Comparison of ENCODE assay signal across 37 cellular contexts in genomic region chr1:114707604-114708003, GRCh38. TPM values are rescaled to one million over a fixed set of nuclear protein-coding genes. Genes with fewer than 3 reads are reported as not detected.
"Had no signal": no experiment of that assay in that cellular context is flagged by ENCODE, and none has a peak within 500 bp of the region (broad histone marks: within the 10 kb centered on the region; RNA-seq: fewer than 3 reads in every experiment).

No MANE protein-coding gene starts in this region.

- H3K9me3 Mint-ChIP-seq: activated B cell treated with CpG ODN at 0.5 μM for 24 hours; activated CD8-positive, alpha-beta T cell treated with anti-CD3 and anti-CD28 coated beads for 36 hours; activated naive CD4-positive, alpha-beta T cell treated with anti-CD3 and anti-CD28 coated beads, Interleukin-2, amount 50 U/mL, for 24 hours; activated T-helper 17 cell treated with anti-CD3 and anti-CD28 coated beads, Interleukin-2, amount 50 U/mL, for 72 hours; brain; IgD-negative memory B cell; T-cell had no signal

- H3K27ac ChIP-seq: RWPE1, VCaP had no signal

- ATAC-seq: activated CD8-positive, alpha-beta T cell treated with anti-CD3 and anti-CD28 coated beads for 36 hours; activated T-helper 17 cell treated with anti-CD3 and anti-CD28 coated beads, Interleukin-2, amount 50 U/mL, for 72 hours; Right ventricle myocardium inferior; SK-N-SH treated with all-trans-retinoic acid at 6 μM for 48 hours; T-cell had no signal

- H3K4me1 Mint-ChIP-seq: activated T-helper 17 cell treated with anti-CD3 and anti-CD28 coated beads, Interleukin-2, amount 50 U/mL, for 72 hours; brain; T-cell had no signal

- H3K27ac Mint-ChIP-seq: activated B cell treated with CpG ODN at 0.5 μM for 24 hours; activated CD8-positive, alpha-beta T cell treated with anti-CD3 and anti-CD28 coated beads for 36 hours; activated naive CD4-positive, alpha-beta T cell treated with anti-CD3 and anti-CD28 coated beads, Interleukin-2, amount 50 U/mL, for 24 hours; activated T-helper 17 cell treated with anti-CD3 and anti-CD28 coated beads, Interleukin-2, amount 50 U/mL, for 72 hours; brain; T-cell had no signal

- H3K4me3 Mint-ChIP-seq: activated B cell treated with CpG ODN at 0.5 μM for 24 hours; activated CD8-positive, alpha-beta T cell treated with anti-CD3 and anti-CD28 coated beads for 36 hours; activated naive CD4-positive, alpha-beta T cell treated with anti-CD3 and anti-CD28 coated beads, Interleukin-2, amount 50 U/mL, for 24 hours; activated T-helper 17 cell treated with anti-CD3 and anti-CD28 coated beads, Interleukin-2, amount 50 U/mL, for 72 hours; brain; IgD-negative memory B cell; T-cell had no signal

- DNase-seq: activated B cell treated with CpG ODN at 0.5 μM for 24 hours; activated CD4-positive, alpha-beta T cell treated with anti-CD3 and anti-CD28 coated beads for 1 hour; activated CD4-positive, alpha-beta T cell treated with anti-CD3 and anti-CD28 coated beads for 48 hours; activated CD4-positive, alpha-beta T cell treated with anti-CD3 and anti-CD28 coated beads, Interleukin-2, amount 50 U/mL, for 4 hours; activated CD8-positive, alpha-beta T cell treated with anti-CD3 and anti-CD28 coated beads for 36 hours; activated gamma-delta T cell; activated naive CD4-positive, alpha-beta T cell treated with Interleukin-2 at 50 U/mL for 16 hours; activated T-cell treated with anti-CD3 and anti-CD28 coated beads, Interleukin-2, amount 50 U/mL, for 1 hour; anterior cingulate cortex; caudate nucleus; KG1; NCI-H1092 treated with DMSO at 0.1 percent for 48 hours; NCI-H1417; NCI-H146; NCI-H187 treated with DMSO at 0.1 percent for 48 hours; NCI-H2081; NCI-H226; NCI-H446 treated with DMSO at 0.1 percent for 48 hours; NCI-H524; NCI-H69; NCI-H82; SIG-M5; T-cell; T-helper 2 cell; T-helper 9 cell had no signal

- H3K27me3 Mint-ChIP-seq: activated B cell treated with CpG ODN at 0.5 μM for 24 hours; activated CD8-positive, alpha-beta T cell treated with anti-CD3 and anti-CD28 coated beads for 36 hours; activated naive CD4-positive, alpha-beta T cell treated with anti-CD3 and anti-CD28 coated beads, Interleukin-2, amount 50 U/mL, for 24 hours; activated T-helper 17 cell treated with anti-CD3 and anti-CD28 coated beads, Interleukin-2, amount 50 U/mL, for 72 hours; brain; IgD-negative memory B cell; T-cell had no signal

RNA-seq across cellular contexts. Expression of gene AMPD1, which starts 12.3 kb away (rescaled TPM):
- total RNA-seq: activated B cell treated with CpG ODN at 0.5 μM for 24 hours; activated CD8-positive, alpha-beta memory T cell treated with anti-CD3 and anti-CD28 coated beads for 36 hours; activated CD8-positive, alpha-beta T cell treated with anti-CD3 and anti-CD28 coated beads for 36 hours; activated T-helper 17 cell treated with anti-CD3 and anti-CD28 coated beads, Interleukin-2, amount 50 U/mL, for 72 hours; bronchial epithelial cell; cerebellum; Right ventricle myocardium inferior; SK-MEL-5 had no signal
